ENCODE assay signal across 10 cellular contexts in the genomic region with DNA sequence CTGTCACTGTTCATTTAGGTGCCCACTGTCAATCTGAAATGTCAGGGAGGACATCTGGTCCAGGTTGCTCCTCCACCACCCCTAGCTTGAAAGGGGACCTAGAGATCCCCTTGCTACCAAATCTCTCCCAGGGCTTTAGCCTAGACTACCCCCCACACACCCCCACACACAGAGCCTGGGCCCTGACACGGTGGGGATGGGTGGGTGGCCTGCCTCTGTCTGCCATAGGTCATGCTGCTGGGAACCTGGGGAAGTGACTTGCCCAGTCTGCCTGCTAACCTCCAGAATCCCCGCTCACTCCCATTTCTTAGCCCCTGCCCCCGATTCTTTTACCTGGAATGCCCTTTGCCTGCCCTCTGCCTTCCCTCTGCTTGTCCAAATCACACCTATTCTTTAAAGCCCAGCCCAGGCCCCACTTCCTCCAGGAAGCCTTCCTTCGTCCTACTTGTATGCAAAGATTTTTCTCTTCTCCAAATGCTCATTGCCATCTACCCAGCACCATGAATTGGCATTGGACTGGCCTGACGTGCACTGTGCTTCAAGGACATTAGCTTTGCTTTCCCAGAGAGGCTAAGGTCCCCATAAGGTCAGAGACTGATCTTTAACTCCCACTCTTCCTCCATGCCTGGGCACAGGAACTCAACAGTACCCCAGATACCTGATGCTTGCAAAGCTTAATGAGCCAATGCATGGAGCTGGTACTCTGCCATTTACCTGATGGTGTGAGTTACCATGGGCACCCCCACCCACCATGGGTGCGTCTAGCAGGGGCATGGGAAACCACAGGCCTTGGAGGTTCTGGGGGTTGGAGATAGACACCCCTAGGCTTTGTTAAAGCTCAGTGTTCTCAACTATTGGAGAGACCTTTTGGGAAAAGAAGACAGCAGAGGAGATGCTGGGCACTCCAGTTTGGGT. TPM values are rescaled to one million over a fixed set of nuclear protein-coding genes. Genes with fewer than 3 reads are reported as not detected.
DNase-seq lines count a peak whose midpoint lies in the region; ATAC-seq, FAIRE-seq and TF ChIP-seq lines count a peak whose summit lies in the region.
"Had no signal": no experiment of that assay in that cellular context is flagged by ENCODE, and none has a peak within 500 bp of the region (broad histone marks: within the 10 kb centered on the region; RNA-seq: fewer than 3 reads in every experiment).

No MANE protein-coding gene starts in this region.

- no TSS peak for BruUV-seq in Panc1 (replicated peaks; lab: Mats Ljungman, UMichigan)

- H3K4me1 ChIP-seq in A549 (peaks cover 50% of the 10 kb centered on the region), Panc1 (ENCODE audit: control insufficient read depth, insufficient read depth, low read length) (peaks cover 46% of the 10 kb centered on the region), gastroesophageal sphincter (peaks cover 0 to 75% (median 52%) of the 10 kb centered on the region in 3 donors), parathyroid adenoma (peaks cover 33% of the 10 kb centered on the region)

- FAIRE-seq in A549 (lab: Jason Lieb, UNC) = no peak
- FAIRE-seq: urothelium cell line had no signal

- H3K36me3 ChIP-seq in Panc1 (ENCODE audit: control insufficient read depth, insufficient read depth, low read length) (no peaks in the 10 kb centered on the region), gastroesophageal sphincter (no peaks in the 10 kb centered on the region), parathyroid adenoma (ENCODE audit: control insufficient read depth, insufficient read depth, low read length) (no peaks in the 10 kb centered on the region), MG63 (no peaks in the 10 kb centered on the region)

- TF ChIP-seq EP300 in A549 (IDR thresholded peaks at IDR 0.05) (no peak), gastroesophageal sphincter (IDR thresholded peaks at IDR 0.05) (no peak)

- in situ Hi-C loops in Panc1 (cut with HindIII; ENCODE audit: low pct_unique_long_range_greater_than_20kb, low sequenced_read_pairs) = no loop called here

- no peaks in the 10 kb centered on the region for H3K27me3 ChIP-seq in Panc1 (ENCODE audit: control insufficient read depth, insufficient read depth, low read length)
- peaks cover 3% of the 10 kb centered on the region for H3K27me3 ChIP-seq in gastroesophageal sphincter
- H3K27me3 ChIP-seq in parathyroid adenoma (ENCODE audit: control insufficient read depth, insufficient read depth, low read length) = no peaks in the 10 kb centered on the region
- no peaks in the 10 kb centered on the region for H3K27me3 ChIP-seq in MG63

- ATAC-seq in A549 (no peak), Panc1 (no peak), gastroesophageal sphincter (no peak), HG03095 (IDR thresholded peaks at IDR 0.05; ENCODE audit: unreplicated experiment) (no peak)
- ATAC-seq: activated CD4-positive, CD25-positive, alpha-beta regulatory T cell treated with anti-CD3 and anti-CD28 coated beads, Interleukin-2, amount 50 U/mL, for 24 hours had no signal

- 84% methylated on average over 6 of the region's 6 CpGs for WGBS in A549 (ENCODE audit: missing lambda C conversion rate)
- 22% methylated on average over 4 of the region's 6 CpGs; no CpG with 5 or more reads in 1 of the 2 donors for WGBS in gastroesophageal sphincter (ENCODE audit: low coverage in 1 of 2), 2 donors

- no peak overlapping the region for H3K9ac ChIP-seq in parathyroid adenoma

- intact Hi-C loops in Panc1 (cut with micrococcal nuclease; ENCODE audit: unreplicated experiment) = loop anchor here (5.0 kb wide), 1 partner anchor 52 kb away; no protein-coding TSS in a partner anchor

- H3K9me3 ChIP-seq in A549 = no peaks in the 10 kb centered on the region
- no peaks in the 10 kb centered on the region for H3K9me3 ChIP-seq in Panc1 (ENCODE audit: control insufficient read depth, insufficient read depth, low read depth, low read length)
- H3K9me3 ChIP-seq in gastroesophageal sphincter = no peaks in the 10 kb centered on the region
- H3K9me3 ChIP-seq in parathyroid adenoma (ENCODE audit: control insufficient read depth, low read length) = no peaks in the 10 kb centered on the region
- H3K9me3 ChIP-seq in MG63 = no peaks in the 10 kb centered on the region

- POLR2A ChIA-PET in A549 (lab: Yijun Ruan, JAX) (no interaction called here), Panc1 (lab: Charles Lee) (no interaction called here)

- TF ChIP-seq CTCF in A549 (IDR thresholded peaks at IDR 0.05) (no peak), Panc1 (IDR thresholded peaks at IDR 0.05) (no peak), gastroesophageal sphincter (IDR thresholded peaks at IDR 0.05) (no peak), parathyroid adenoma (IDR thresholded peaks at IDR 0.05) (no peak)

- no peaks in the 10 kb centered on the region for H3K79me2 ChIP-seq in parathyroid adenoma

- CTCF ChIA-PET in A549 (lab: Yijun Ruan, JAX) = interaction anchor here (0.7 to 1.8 kb wide), 6 partner anchors 8 to 139 kb away, joined by 3 to 6 read pairs (median 4); no protein-coding TSS in a partner anchor
- CTCF ChIA-PET in Panc1 (lab: Charles Lee) = no interaction called here

- no peak overlapping the region for H3K4me3 ChIP-seq in A549
- no peak overlapping the region for H3K4me3 ChIP-seq in Panc1 (ENCODE audit: low read depth in 2 of 2, low read length in 2 of 2)
- peak overlapping the region in 1 of 2 donors; percentile 75 for H3K4me3 ChIP-seq in gastroesophageal sphincter
- peak overlapping the region; percentile 74 for H3K4me3 ChIP-seq in parathyroid adenoma (ENCODE audit: low read depth, low read length)
- H3K4me3 ChIP-seq in MG63 = no peak overlapping the region

- no peak overlapping the region for H2AFZ ChIP-seq in parathyroid adenoma

- peak overlapping the region in 1 of 2 experiments; percentile 94; a peak in 3 of 6 replicates for H3K27ac ChIP-seq in A549
- H3K27ac ChIP-seq in Panc1 (ENCODE audit: low read length) = peak overlapping the region; percentile 23; the same call in 1 of the 2 replicates
- H3K27ac ChIP-seq in gastroesophageal sphincter = peak overlapping the region; percentile 75 to 96 (median 94)
- H3K27ac ChIP-seq in parathyroid adenoma = peak overlapping the region; percentile 89

- DNase-seq in A549 (ENCODE audit: low read depth in 1 of 2, low spot score in 1 of 2) = no peak
- DNase-seq in Panc1 (ENCODE audit: low read depth, low spot score) = no peak
- DNase-seq in NCI-H2081 treated with DMSO at 0.1 percent for 48 hours (lab: John Stamatoyannopoulos, UW) = no peak
- DNase-seq in MG63 = no peak
- DNase-seq in SW480 (ENCODE audit: low spot score) = no peak

- TF ChIP-seq POLR2A in A549 (IDR thresholded peaks at IDR 0.05; ENCODE audit: low read length) (no peak), gastroesophageal sphincter (IDR thresholded peaks at IDR 0.05) (no peak)

- TF ChIP-seq RAD21 in A549 (conservative IDR thresholded peaks at IDR 0.05 in 1 of 2, IDR thresholded peaks at IDR 0.05 in 1 of 2) = no peak

- H3K4me2 ChIP-seq in A549 = peak overlapping the region; percentile 88
- peak overlapping the region; percentile 98 for H3K4me2 ChIP-seq in parathyroid adenoma (ENCODE audit: low read length)

RNA-seq across cellular contexts. Expression of a gene that starts 1.9 kb away (rescaled TPM):
- polyA plus RNA-seq in A549 (2011; rRNA removed) (12.5 and 14.5 TPM in 2 replicates), A549 (2017; fragmentation: RNase III; extraction: RNeasy Plus Mini Kit Qiagen cat#74134 plus additional on column Dnase treatment) (10.6 to 11.9 TPM (median 11.6 TPM) in 3 replicates)
- 10.9 and 14.3 TPM in 2 replicates for polyA plus RNA-seq in A549 (2012; cell fraction: cytosol; rRNA removed)
- polyA plus RNA-seq in A549 (2012; cell fraction: nucleus; rRNA removed) = 48.7 and 61.4 TPM in 2 replicates
- polyA minus RNA-seq in A549 (2011; rRNA and poly(A)+ RNA removed) = 13.0 and 15.2 TPM in 2 replicates
- total RNA-seq in Panc1 (2021; ENCODE audit: unreplicated experiment) (27.8 TPM), gastroesophageal sphincter (10 to 100 TPM; 23.6 to 45.1 (median 39.8) TPM)
- 35.9 TPM for polyA plus RNA-seq in Panc1 (2012; ENCODE audit: insufficient read length)
- total RNA-seq in MG63 (2014; rRNA removed; shearing (Covaris generic); ENCODE audit: low replicate concordance) = 12.0 and 14.2 TPM in 2 replicates

RNA-seq across cellular contexts. Expression of a gene that starts 18.2 kb away (rescaled TPM):
- polyA plus RNA-seq in A549 (2011; rRNA removed) (14.9 and 17.2 TPM in 2 replicates), A549 (2017; fragmentation: RNase III; extraction: RNeasy Plus Mini Kit Qiagen cat#74134 plus additional on column Dnase treatment) (24.7 to 29.6 TPM (median 28.0 TPM) in 3 replicates)
- 22.6 and 34.6 TPM in 2 replicates for polyA plus RNA-seq in A549 (2012; cell fraction: cytosol; rRNA removed)
- polyA plus RNA-seq in A549 (2012; cell fraction: nucleus; rRNA removed) = 62.9 and 75.7 TPM in 2 replicates
- 16.7 and 27.0 TPM in 2 replicates for polyA minus RNA-seq in A549 (2011; rRNA and poly(A)+ RNA removed)
- total RNA-seq in Panc1 (2021; ENCODE audit: unreplicated experiment) (44.9 TPM), gastroesophageal sphincter (10 to 100 TPM; 18.0 to 38.1 (median 25.7) TPM)
- polyA plus RNA-seq in Panc1 (2012; ENCODE audit: insufficient read length) = 43.7 TPM
- 15.4 and 26.5 TPM in 2 replicates for total RNA-seq in MG63 (2014; rRNA removed; shearing (Covaris generic); ENCODE audit: low replicate concordance)

RNA-seq across cellular contexts. Expression of a gene that starts 23.4 kb away (rescaled TPM):
- polyA plus RNA-seq in A549 (2011; rRNA removed) (47.8 and 53.8 TPM in 2 replicates), A549 (2017; fragmentation: RNase III; extraction: RNeasy Plus Mini Kit Qiagen cat#74134 plus additional on column Dnase treatment) (69.1 to 76.3 TPM (median 70.9 TPM) in 3 replicates)
- 59.3 and 63.3 TPM in 2 replicates for polyA plus RNA-seq in A549 (2012; cell fraction: cytosol; rRNA removed)
- polyA plus RNA-seq in A549 (2012; cell fraction: nucleus; rRNA removed) = 70.5 and 71.8 TPM in 2 replicates
- 61.8 and 67.2 TPM in 2 replicates for polyA minus RNA-seq in A549 (2011; rRNA and poly(A)+ RNA removed)
- total RNA-seq in Panc1 (2021; ENCODE audit: unreplicated experiment) (64.4 TPM), gastroesophageal sphincter (10 to 100 TPM; 30.5 to 43.1 (median 36.5) TPM)
- 53.9 TPM for polyA plus RNA-seq in Panc1 (2012; ENCODE audit: insufficient read length)
- 48.4 and 75.0 TPM in 2 replicates for total RNA-seq in MG63 (2014; rRNA removed; shearing (Covaris generic); ENCODE audit: low replicate concordance)

RNA-seq across cellular contexts. Expression of a gene that starts 40.1 kb away (rescaled TPM):
- polyA plus RNA-seq in A549 (2011; rRNA removed) (not detected in 2 replicates), A549 (2017; fragmentation: RNase III; extraction: RNeasy Plus Mini Kit Qiagen cat#74134 plus additional on column Dnase treatment) (not detected in 3 replicates)
- not detected in 2 replicates for polyA plus RNA-seq in A549 (2012; cell fraction: cytosol; rRNA removed)
- polyA plus RNA-seq in A549 (2012; cell fraction: nucleus; rRNA removed) = not detected in 2 replicates
- polyA minus RNA-seq in A549 (2011; rRNA and poly(A)+ RNA removed) = not detected in 2 replicates
- total RNA-seq in Panc1 (2021; ENCODE audit: unreplicated experiment) (not detected), gastroesophageal sphincter (not detected)
- not detected for polyA plus RNA-seq in Panc1 (2012; ENCODE audit: insufficient read length)
- not detected in 2 replicates for total RNA-seq in MG63 (2014; rRNA removed; shearing (Covaris generic); ENCODE audit: low replicate concordance)
